In the genomic region with DNA sequence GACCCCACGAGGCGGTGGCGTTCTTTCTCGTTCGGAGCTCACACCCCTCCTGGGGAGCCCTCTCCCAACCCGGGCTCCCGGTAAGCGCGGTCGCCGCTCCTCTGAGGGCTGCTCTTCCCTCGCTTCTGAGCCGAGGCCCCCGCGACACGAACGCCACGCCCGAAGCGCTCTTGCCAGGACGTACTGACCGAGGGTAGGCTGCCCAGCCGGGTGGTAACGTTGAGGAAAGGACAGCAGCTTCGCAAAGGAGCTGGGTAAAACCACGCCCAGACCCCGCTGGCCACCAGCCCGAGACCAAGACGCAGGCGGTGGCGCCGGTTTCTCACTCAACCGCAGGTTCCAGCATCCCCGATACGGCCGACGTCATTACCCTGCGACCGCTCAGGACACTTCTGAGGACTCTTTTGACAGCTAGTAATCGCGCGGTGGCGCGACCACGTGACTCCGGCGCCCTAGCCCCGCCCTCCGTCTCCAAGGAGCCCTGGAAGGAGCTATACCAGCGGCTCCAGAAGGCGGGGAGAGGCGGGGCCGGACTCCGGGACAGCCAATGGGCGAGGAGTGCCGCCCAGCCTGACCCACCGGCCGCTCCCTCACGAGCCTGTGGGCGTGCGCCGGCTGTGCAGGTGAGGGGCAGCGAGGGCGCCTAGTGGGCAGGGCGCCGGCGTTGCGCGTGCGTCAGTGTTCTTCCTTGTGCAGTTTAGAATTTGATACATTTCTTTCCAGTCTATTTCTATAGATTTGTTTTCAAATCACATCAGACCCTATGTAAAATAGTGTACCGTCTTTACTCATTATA, we compare ENCODE assay signal across 8 cellular contexts. TPM values are rescaled to one million over a fixed set of nuclear protein-coding genes. Genes with fewer than 3 reads are reported as not detected.
DNase-seq lines count a peak whose midpoint lies in the region; ATAC-seq and TF ChIP-seq lines count a peak whose summit lies in the region.

No MANE protein-coding gene starts in this region.

- ATAC-seq in GM19395 (IDR thresholded peaks at IDR 0.05; ENCODE audit: unreplicated experiment), result peak; percentile 72
- peak; percentile 60 for ATAC-seq in HG03558 (IDR thresholded peaks at IDR 0.05; ENCODE audit: extremely low read depth, unreplicated experiment)

- H3K4me3 Mint-ChIP-seq in CD14-positive monocyte, result peak overlapping the region; percentile 76 to 87

- H3K9me3 Mint-ChIP-seq in CD14-positive monocyte, result no peaks in the 10 kb centered on the region

- H3K36me3 Mint-ChIP-seq in CD14-positive monocyte, result peaks cover 13 to 21% of the 10 kb centered on the region in 2 donors

- peak overlapping the region; percentile 93 to 98 (median 94) for H3K27ac Mint-ChIP-seq in CD14-positive monocyte

- peaks cover 32% of the 10 kb centered on the region for H3K4me1 Mint-ChIP-seq in CD14-positive monocyte

- peak; percentile 100 for DNase-seq in CD14-positive monocyte (ENCODE audit: low spot score)
- peak; percentile 100 for DNase-seq in NCI-H748 (lab: John Stamatoyannopoulos, UW; ENCODE audit: unreplicated experiment)
- DNase-seq in activated CD4-positive, alpha-beta T cell treated with anti-CD3 and anti-CD28 coated beads, Interleukin-2, amount 50 U/mL, for 24 hours (ENCODE audit: low read depth in 1 of 2, low spot score in 1 of 2), result peak; percentile 99 to 100
- peak; percentile 99 for DNase-seq in dedifferentiated amniotic fluid mesenchymal stem cell (ENCODE audit: extremely low spot score)
- peak; percentile 100 for DNase-seq in left kidney (ENCODE audit: low read depth, low spot score)
- DNase-seq in stimulated activated CD4-positive, alpha-beta T cell treated with anti-CD3 and anti-CD28 coated beads, Interleukin-1b, Interleukin-23, amount 100 ng/mL, for 48 hours, result peak; percentile 100

- intact Hi-C loops in CD14-positive monocyte (cut with micrococcal nuclease), result loop anchor here in 1 of 2 donors (1.0 to 5.0 kb wide), 2 partner anchors 8 to 64 kb away; partner anchors contain the start of genes NAPB and NXT1

- TF ChIP-seq CTCF in CD14-positive monocyte (IDR thresholded peaks at IDR 0.05), result no peak

- peaks cover 0 to 3% (median 0%) of the 10 kb centered on the region in 3 donors for H3K27me3 Mint-ChIP-seq in CD14-positive monocyte (ENCODE audit: low read depth in 3 of 3)

RNA-seq across cellular contexts. Expression of gene GZF1, which starts 4.0 kb away (rescaled TPM):
- polyA plus RNA-seq in CD14-positive monocyte, result 1 to 10 TPM; 5.5 to 7.0 TPM

RNA-seq across cellular contexts. Expression of gene NXT1, which starts 7.4 kb away (rescaled TPM):
- 10 to 100 TPM; 37.8 to 39.4 TPM for polyA plus RNA-seq in CD14-positive monocyte

Comparison
In these comparisons a context has a peak if more than half of its experiments do, and no peak if none do; other contexts are left out.
1. Peak in every context shown above with its lines: DNase-seq and ATAC-seq.